In genomic region chr9:96027271-96028131, GRCh38 we compare ENCODE assay signal across 10 cellular contexts.
DNase-seq lines count a peak whose midpoint lies in the region; ATAC-seq and TF ChIP-seq lines count a peak whose summit lies in the region.
"Had no signal": no experiment of that assay in that cellular context is flagged by ENCODE, and none has a peak within 500 bp of the region (broad histone marks: within the 10 kb centered on the region; RNA-seq: fewer than 3 reads in every experiment).

No MANE protein-coding gene starts in this region.

- no peak overlapping the region for H2AFZ ChIP-seq in SK-N-SH (ENCODE audit: low read depth)

- no peak for TF ChIP-seq POLR2A in testis (IDR thresholded peaks at IDR 0.05)

- H3F3A ChIP-seq in SK-N-SH (replicated peaks; ENCODE audit: insufficient read depth), result no peaks in the 10 kb centered on the region

- H3K27ac ChIP-seq in SK-N-SH (ENCODE audit: low read depth in 2 of 2, low read length in 1 of 2), result no peak overlapping the region
- no peak overlapping the region for H3K27ac ChIP-seq in ectodermal cell (ENCODE audit: insufficient read depth, low read depth, low read length, poor library complexity, severe bottlenecking)
- H3K27ac ChIP-seq in mucosa of rectum (ENCODE audit: low read depth in 2 of 2, low read length in 2 of 2), result peak overlapping the region in 1 of 2 donors; percentile 12
- peak overlapping the region; percentile 68 to 81 for H3K27ac ChIP-seq in testis
- H3K27ac ChIP-seq: 22Rv1 had no signal

- no peaks in the 10 kb centered on the region for H3K9me2 ChIP-seq in SK-N-SH

- H3K27me3 ChIP-seq in SK-N-SH (ENCODE audit: insufficient read depth) (peaks cover under 1% of the 10 kb centered on the region; the same call in 1 of the 2 replicates), ectodermal cell (ENCODE audit: control insufficient read depth, insufficient read depth, low read length, poor library complexity, severe bottlenecking) (peaks cover 70% of the 10 kb centered on the region), mucosa of rectum (ENCODE audit: control insufficient read depth in 2 of 2, insufficient read depth in 2 of 2, low read length in 2 of 2) (peaks cover 10 to 17% of the 10 kb centered on the region in 2 donors), testis (no peaks in the 10 kb centered on the region)

- CTCF ChIA-PET in SK-N-SH (lab: Yijun Ruan, JAX), result no interaction called here

- WGBS in SK-N-SH (ENCODE audit: low lambda C conversion rate), result 91% methylated on average over 66 of the region's 71 CpGs
- WGBS in ectodermal cell, 2 experiments, result 21 to 25% methylated on average over 71 of the region's 71 CpGs
- WGBS in testis, 2 donors, result 5 to 13% methylated on average over 60 to 69 of the region's 71 CpGs

- no peaks in the 10 kb centered on the region for H4K20me1 ChIP-seq in SK-N-SH (ENCODE audit: insufficient read depth)

- intact Hi-C loops in testis (cut with DNase I; ENCODE audit: low total_unique reads), result no loop called here

- TF ChIP-seq CTCF in SK-N-SH (IDR thresholded peaks at IDR 0.05) (no peak), testis (IDR thresholded peaks at IDR 0.05) (no peak)

- ATAC-seq in SK-N-SH treated with all-trans-retinoic acid at 6 μM for 48 hours (no peak), GM18873 (IDR thresholded peaks at IDR 0.05; ENCODE audit: low FRiP score, unreplicated experiment) (no peak)

- no peak for TF ChIP-seq RAD21 in SK-N-SH (IDR thresholded peaks at IDR 0.05; ENCODE audit: low read length)

- TF ChIP-seq EP300 in SK-N-SH (IDR thresholded peaks at IDR 0.05; ENCODE audit: borderline replicate concordance in 1 of 2, low read depth in 1 of 2, low read length in 1 of 2), result no peak

- H3K9me3 ChIP-seq in SK-N-SH (no peaks in the 10 kb centered on the region), ectodermal cell (ENCODE audit: control insufficient read depth, low read length) (no peaks in the 10 kb centered on the region), mucosa of rectum (ENCODE audit: control insufficient read depth in 2 of 2, low read length in 2 of 2) (no peaks in the 10 kb centered on the region), testis (no peaks in the 10 kb centered on the region)

- H3K9ac ChIP-seq in SK-N-SH (no peak overlapping the region), mucosa of rectum (ENCODE audit: low read depth in 1 of 2, low read length in 2 of 2) (peak overlapping the region in 1 of 2 donors; percentile 12)

- H3K4me2 ChIP-seq in SK-N-SH, result no peak overlapping the region

- H3K4me1 ChIP-seq in SK-N-SH (ENCODE audit: control insufficient read depth in 1 of 2, insufficient read depth in 2 of 2, low read depth in 1 of 2, low read length in 1 of 2) (peaks cover 0 to 14% of the 10 kb centered on the region in 2 experiments; a peak in 1 of 4 replicates), ectodermal cell (ENCODE audit: control insufficient read depth, insufficient read depth, low read length) (peaks cover 13% of the 10 kb centered on the region), mucosa of rectum (ENCODE audit: control insufficient read depth in 2 of 2, insufficient read depth in 2 of 2, low read length in 2 of 2) (peaks cover 2 to 3% of the 10 kb centered on the region in 2 donors), testis (peaks cover 22% of the 10 kb centered on the region)

- DNase-seq in SK-N-SH (peak; percentile 41), testis (peak; percentile 38), ureter (ENCODE audit: low spot score) (no peak)
- DNase-seq in stimulated activated naive CD4-positive, alpha-beta T cell (lab: John Stamatoyannopoulos, UW), result no peak
- DNase-seq: NCI-H2227 treated with DMSO at 0.1 percent for 48 hours had no signal

- H3K36me3 ChIP-seq in SK-N-SH (replicated peaks in 1 of 2; ENCODE audit: control insufficient read depth in 1 of 2, insufficient read depth in 2 of 2, low read length in 1 of 2) (no peaks in the 10 kb centered on the region), ectodermal cell (ENCODE audit: control insufficient read depth, insufficient read depth, low read length) (no peaks in the 10 kb centered on the region), mucosa of rectum (ENCODE audit: control insufficient read depth in 2 of 2, insufficient read depth in 2 of 2, low read length in 2 of 2) (no peaks in the 10 kb centered on the region), testis (ENCODE audit: low read depth, missing control alignments) (no peaks in the 10 kb centered on the region)

- H3K79me2 ChIP-seq in SK-N-SH (ENCODE audit: insufficient read depth), result no peaks in the 10 kb centered on the region

- H3K4me3 ChIP-seq in SK-N-SH (ENCODE audit: low read depth in 2 of 2, low read length in 1 of 2) (no peak overlapping the region), ectodermal cell (ENCODE audit: insufficient read depth, low read depth, low read length) (peak overlapping the region; percentile 17), mucosa of rectum (ENCODE audit: low read length in 2 of 2) (peak overlapping the region; percentile 26 to 33), testis (peak overlapping the region; percentile 49 to 58)

- POLR2A ChIA-PET in SK-N-SH (lab: Yijun Ruan, JAX), result no interaction called here

TF ChIP-seq in SK-N-SH, 30 proteins besides CTCF, POLR2A, EP300 and RAD21 (continues in another document):
- TF ChIP-seq YY1 (IDR thresholded peaks at IDR 0.05; ENCODE audit: low read depth) (no peak), TCF12 (IDR thresholded peaks at IDR 0.05) (no peak), SIN3A (IDR thresholded peaks at IDR 0.05; ENCODE audit: borderline replicate concordance, low read depth, low read length) (no peak), MAX (IDR thresholded peaks at IDR 0.05; ENCODE audit: low read depth) (no peak), IRF3 (IDR thresholded peaks at IDR 0.05; ENCODE audit: low read depth, low read length) (no peak), FOSL2 (IDR thresholded peaks at IDR 0.05; ENCODE audit: borderline replicate concordance, low read depth) (no peak), NRF1 (IDR thresholded peaks at IDR 0.05; ENCODE audit: low read depth, low read length) (no peak), USF1 (IDR thresholded peaks at IDR 0.05; ENCODE audit: borderline replicate concordance, low read depth) (no peak), GABPA (IDR thresholded peaks at IDR 0.05; ENCODE audit: low read depth) (no peak), POLR2AphosphoS5 (IDR thresholded peaks at IDR 0.05; ENCODE audit: low read depth, low read length) (no peak), EZH2phosphoT487 (IDR thresholded peaks at IDR 0.05; ENCODE audit: borderline replicate concordance, low read depth) (no peak)

TF ChIP-seq in SK-N-SH treated with all-trans-retinoic acid at 6 μM for 48 hours, 23 proteins besides CTCF, POLR2A, EP300 and RAD21:
- TF ChIP-seq ZNF70 (CRISPR knock-in tag; IDR thresholded peaks at IDR 0.05) (no peak), BACH2 (CRISPR knock-in tag; IDR thresholded peaks at IDR 0.05; ENCODE audit: borderline replicate concordance) (no peak), CSRNP3 (CRISPR knock-in tag; IDR thresholded peaks at IDR 0.05) (no peak), TCF4 (CRISPR knock-in tag; IDR thresholded peaks at IDR 0.05; ENCODE audit: borderline replicate concordance) (no peak), ZFP3 (CRISPR knock-in tag; IDR thresholded peaks at IDR 0.05) (no peak), ESRRG (CRISPR knock-in tag; IDR thresholded peaks at IDR 0.05) (no peak), ZNF565 (CRISPR knock-in tag; conservative IDR thresholded peaks at IDR 0.05; ENCODE audit: low read depth) (no peak), ZFP30 (CRISPR knock-in tag; IDR thresholded peaks at IDR 0.05) (no peak), PPARA (CRISPR knock-in tag; IDR thresholded peaks at IDR 0.05; ENCODE audit: borderline replicate concordance) (no peak), PATZ1 (CRISPR knock-in tag; IDR thresholded peaks at IDR 0.05; ENCODE audit: borderline replicate concordance) (no peak), TOX (CRISPR knock-in tag; IDR thresholded peaks at IDR 0.05; ENCODE audit: borderline replicate concordance) (no peak), SNAI2 (CRISPR knock-in tag; IDR thresholded peaks at IDR 0.05) (no peak)

Comparison
In these comparisons a context has a peak if more than half of its experiments do, and no peak if none do; other contexts are left out.
1. DNase-seq: peak in SK-N-SH (single experiment) and testis (single experiment); none in stimulated activated naive CD4-positive, alpha-beta T cell (0 of 6) and ureter (single experiment).
2. H3K27ac ChIP-seq: peak in testis (2 of 2); none in SK-N-SH (0 of 2) and ectodermal cell (single experiment).
3. H3K4me3 ChIP-seq: peak in ectodermal cell (single experiment), mucosa of rectum (2 of 2) and testis (2 of 2); none in SK-N-SH (0 of 2).